In the genomic region with DNA sequence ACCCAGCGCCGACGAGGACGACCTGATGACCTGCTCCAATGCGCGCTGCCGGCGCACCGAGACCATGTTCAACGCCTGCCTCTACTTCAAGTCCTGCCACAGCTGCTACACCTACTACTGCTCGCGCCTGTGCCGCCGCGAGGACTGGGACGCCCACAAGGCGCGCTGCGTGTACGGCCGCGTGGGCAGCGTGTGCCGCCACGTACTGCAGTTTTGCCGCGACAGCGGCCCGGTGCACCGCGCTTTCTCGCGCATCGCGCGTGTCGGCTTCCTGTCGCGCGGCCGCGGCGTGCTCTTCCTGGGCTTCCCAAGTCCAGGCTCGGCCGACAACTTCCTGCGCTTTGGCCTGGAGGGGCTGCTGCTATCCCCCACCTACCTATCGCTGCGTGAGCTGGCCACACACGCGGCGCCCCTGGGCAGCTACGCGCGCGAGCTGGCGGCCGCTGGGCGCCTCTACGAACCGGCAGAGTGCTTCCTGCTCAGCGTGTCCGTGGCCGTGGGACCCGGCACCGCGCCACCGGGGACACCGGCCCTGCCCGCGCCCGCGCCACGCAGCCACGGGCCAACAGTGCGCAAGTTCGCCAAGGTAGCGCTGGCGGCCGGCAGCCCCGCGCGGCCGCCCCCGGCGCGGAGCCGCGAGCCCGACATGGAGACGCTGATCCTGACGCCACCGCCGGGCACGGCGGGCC, we compare ENCODE assay signal across 8 cellular contexts. TPM values are rescaled to one million over a fixed set of nuclear protein-coding genes. Genes with fewer than 3 reads are reported as not detected.
A peak's percentile ranks its signal among the peaks of the same experiment; 100 is the strongest.
DNase-seq lines count a peak whose midpoint lies in the region; ATAC-seq and TF ChIP-seq lines count a peak whose summit lies in the region.

No MANE protein-coding gene starts in this region.

- TF ChIP-seq POLR2A in lower leg skin (IDR thresholded peaks at IDR 0.05), result no peak

- H3K4me1 ChIP-seq in CD4-positive, alpha-beta memory T cell (ENCODE audit: insufficient read depth, low read length), result peaks cover 38% of the 10 kb centered on the region
- H3K4me1 ChIP-seq in HUES6 (ENCODE audit: control insufficient read depth, insufficient read depth, low read length) (peaks cover 16% of the 10 kb centered on the region), duodenal mucosa (ENCODE audit: control insufficient read depth in 1 of 2, insufficient read depth in 2 of 2, low read length in 2 of 2) (peaks cover 28 to 45% of the 10 kb centered on the region in 2 donors), psoas muscle (peaks cover 23% of the 10 kb centered on the region)

- peaks cover 12 to 41% (median 21%) of the 10 kb centered on the region in 4 donors for H3K4me1 Mint-ChIP-seq in CD4-positive, alpha-beta memory T cell

- H3K4me3 ChIP-seq in CD4-positive, alpha-beta memory T cell (ENCODE audit: low read length in 2 of 2), result peak overlapping the region in 1 of 2 donors; percentile 19
- peak overlapping the region; percentile 64 for H3K4me3 ChIP-seq in HUES6 (ENCODE audit: low read depth, low read length)
- H3K4me3 ChIP-seq in duodenal mucosa (ENCODE audit: low read depth in 1 of 2, low read length in 2 of 2), result peak overlapping the region; percentile 29 to 40
- H3K4me3 ChIP-seq in psoas muscle, result peak overlapping the region; percentile 81
- H3K4me3 ChIP-seq in lower leg skin (ENCODE audit: low read depth, poor library complexity, severe bottlenecking), result no peak overlapping the region

- no peak for ATAC-seq in psoas muscle
- no peak for ATAC-seq in HG02571 (IDR thresholded peaks at IDR 0.05; ENCODE audit: unreplicated experiment)

- no peak overlapping the region for H3K27ac ChIP-seq in CD4-positive, alpha-beta memory T cell (ENCODE audit: low read depth, low read length)
- H3K27ac ChIP-seq in HUES6 (ENCODE audit: low read depth, low read length) (no peak overlapping the region), duodenal mucosa (ENCODE audit: low read depth, low read length) (no peak overlapping the region), psoas muscle (no peak overlapping the region)

- TF ChIP-seq CTCF in psoas muscle (IDR thresholded peaks at IDR 0.05), result no peak
- TF ChIP-seq CTCF in lower leg skin (IDR thresholded peaks at IDR 0.05), result no peak

- H3K9me3 ChIP-seq in CD4-positive, alpha-beta memory T cell (ENCODE audit: control insufficient read depth in 1 of 2, low read length in 2 of 2), result no peaks in the 10 kb centered on the region
- H3K9me3 ChIP-seq in HUES6 (ENCODE audit: control insufficient read depth, insufficient read depth, low read depth, low read length) (no peaks in the 10 kb centered on the region), duodenal mucosa (ENCODE audit: control insufficient read depth in 1 of 2, low read length in 2 of 2) (no peaks in the 10 kb centered on the region), psoas muscle (no peaks in the 10 kb centered on the region)

- peaks cover 0 to 14% of the 10 kb centered on the region in 2 donors for H3K36me3 Mint-ChIP-seq in CD4-positive, alpha-beta memory T cell

- no peaks in the 10 kb centered on the region for H3K27me3 ChIP-seq in CD4-positive, alpha-beta memory T cell (ENCODE audit: insufficient read depth, low read length)
- H3K27me3 ChIP-seq in HUES6 (ENCODE audit: control insufficient read depth, insufficient read depth, low read length), result peaks cover 5% of the 10 kb centered on the region; the same call in 1 of the 2 replicates
- H3K27me3 ChIP-seq in duodenal mucosa (ENCODE audit: control insufficient read depth in 1 of 2, insufficient read depth in 2 of 2, low read length in 2 of 2), result peaks cover 0 to 9% of the 10 kb centered on the region in 2 donors
- H3K27me3 ChIP-seq in psoas muscle (ENCODE audit: insufficient read depth in 3 of 3, low read length in 2 of 3), result peaks cover 0 to 24% (median 8%) of the 10 kb centered on the region in 3 donors

- DNase-seq in CD4-positive, alpha-beta memory T cell, result peak in 1 of 5 donors; percentile 18
- DNase-seq in psoas muscle (no peak), AG08395 (ENCODE audit: low spot score) (no peak), ecto neural progenitor cell (ENCODE audit: low spot score) (no peak), lower leg skin (ENCODE audit: low spot score in 2 of 2) (no peak)

- intact Hi-C loops in CD4-positive, alpha-beta memory T cell (cut with micrococcal nuclease), result loop anchor here (5.0 kb wide), 1 partner anchor 241 kb away; a partner anchor contains a TSS
- intact Hi-C loops in psoas muscle (cut with DNase I) (loop anchor here (5.0 to 10.0 kb wide), 5 partner anchors 81 to 181 kb away; a partner anchor contains a TSS), lower leg skin (cut with DNase I; ENCODE audit: low total_unique reads) (no loop called here)

- H3K36me3 ChIP-seq in CD4-positive, alpha-beta memory T cell (ENCODE audit: insufficient read depth, low read length), result no peaks in the 10 kb centered on the region
- H3K36me3 ChIP-seq in HUES6 (ENCODE audit: control insufficient read depth, insufficient read depth, low read length) (peaks cover 16% of the 10 kb centered on the region), duodenal mucosa (ENCODE audit: control insufficient read depth in 1 of 2, insufficient read depth in 2 of 2, low read length in 2 of 2) (no peaks in the 10 kb centered on the region), psoas muscle (ENCODE audit: insufficient read depth in 1 of 2, low read depth in 1 of 2) (peaks cover 0 to 15% of the 10 kb centered on the region in 2 donors)

- peaks cover 6 to 13% of the 10 kb centered on the region in 2 donors for H3K27me3 Mint-ChIP-seq in CD4-positive, alpha-beta memory T cell

- peak overlapping the region; percentile 49 for H3K9ac ChIP-seq in HUES6 (ENCODE audit: low read length)
- no peak overlapping the region for H3K9ac ChIP-seq in duodenal mucosa (ENCODE audit: low read depth in 1 of 2, low read length in 2 of 2)

- H3K27ac Mint-ChIP-seq in CD4-positive, alpha-beta memory T cell, result peak overlapping the region in 3 of 7 donors; percentile 53 to 96 (median 67)

- CTCF ChIA-PET in CD4-positive, alpha-beta memory T cell (lab: Charles Lee; ENCODE audit: partially characterized antibody), result interaction anchor here (1.0 to 2.1 kb wide), 2 partner anchors 38 to 189 kb away, joined by 3 to 5 read pairs; no protein-coding TSS in a partner anchor

- H3K4me3 Mint-ChIP-seq in CD4-positive, alpha-beta memory T cell, result peak overlapping the region in 5 of 8 donors; percentile 43 to 63 (median 54)

- 21 to 41% (median 27%) methylated on average over 79 to 95 of the region's 95 CpGs for WGBS in psoas muscle, 3 donors
- 3% methylated on average over 37 of the region's 95 CpGs; no CpG with 5 or more reads in 1 of the 2 donors for WGBS in lower leg skin, 2 donors

- H3K9me3 Mint-ChIP-seq in CD4-positive, alpha-beta memory T cell, result peaks cover 0 to 2% (median 0%) of the 10 kb centered on the region in 8 donors

- POLR2A ChIA-PET in CD4-positive, alpha-beta memory T cell (lab: Charles Lee; ENCODE audit: partially characterized antibody), result interaction anchor here (0.7 to 2.0 kb wide), 9 partner anchors 14 to 183 kb away, joined by 3 to 10 read pairs (median 3); a partner anchor contains a TSS

RNA-seq across cellular contexts. Expression of a gene that starts 2.7 kb away (rescaled TPM):
- total RNA-seq in CD4-positive, alpha-beta memory T cell, result 10 to 100 TPM; 41.3 to 42.6 TPM
- 10 to 100 TPM; 88.4 to 94.0 TPM for polyA plus RNA-seq in CD4-positive, alpha-beta memory T cell
- total RNA-seq in psoas muscle (100 to 1,000 TPM; 154 to 272 (median 220) TPM), lower leg skin (10 to 100 TPM; 22.0 to 60.4 (median 48.7) TPM)
- polyA plus RNA-seq in psoas muscle, result 100 to 1,000 TPM; 228 to 295 (median 288) TPM

RNA-seq across cellular contexts. Expression of a gene that starts 4.2 kb away (rescaled TPM):
- total RNA-seq in CD4-positive, alpha-beta memory T cell, result 1 to 10 TPM; 2.4 to 2.8 TPM
- under 1 TPM in 1 of 2 donors, not detected in 1; 0.05 TPM for polyA plus RNA-seq in CD4-positive, alpha-beta memory T cell
- total RNA-seq in psoas muscle (1 to 10 TPM; 1.3 to 4.9 (median 3.5) TPM), lower leg skin (1 to 10 TPM; 1.4 to 2.9 (median 1.6) TPM)
- 1 to 10 TPM; 1.6 to 2.0 (median 1.7) TPM for polyA plus RNA-seq in psoas muscle

RNA-seq across cellular contexts. Expression of a gene that starts 5.6 kb away (rescaled TPM):
- total RNA-seq in CD4-positive, alpha-beta memory T cell, result 10 to 100 TPM in 1 of 2 experiments, 1 to 10 TPM in 1; 9.3 to 11.7 TPM
- not detected for polyA plus RNA-seq in CD4-positive, alpha-beta memory T cell
- 1 to 10 TPM; 1.7 to 4.7 (median 3.1) TPM for total RNA-seq in psoas muscle
- polyA plus RNA-seq in psoas muscle, result 1 to 10 TPM; 2.1 to 7.9 (median 2.4) TPM
- total RNA-seq in lower leg skin, result 1 to 10 TPM in 3 of 4 donors, under 1 TPM in 1; 0.89 to 1.4 (median 1.4) TPM

RNA-seq across cellular contexts. Expression of a gene that starts 19.6 kb away (rescaled TPM):
- total RNA-seq in CD4-positive, alpha-beta memory T cell, result 100 to 1,000 TPM; 284 to 298 TPM
- polyA plus RNA-seq in CD4-positive, alpha-beta memory T cell, result 100 to 1,000 TPM; 273 to 357 TPM
- total RNA-seq in psoas muscle (100 to 1,000 TPM; 254 to 371 (median 331) TPM), lower leg skin (100 to 1,000 TPM; 354 to 399 (median 376) TPM)
- polyA plus RNA-seq in psoas muscle, result 100 to 1,000 TPM; 241 to 534 (median 365) TPM

RNA-seq across cellular contexts. Expression of a gene that starts 38.8 kb away (rescaled TPM):
- total RNA-seq in CD4-positive, alpha-beta memory T cell, result 10 to 100 TPM; 65.1 to 70.9 TPM
- polyA plus RNA-seq in CD4-positive, alpha-beta memory T cell, result 10 to 100 TPM in 1 of 2 donors, 1 to 10 TPM in 1; 5.1 to 18.2 TPM
- total RNA-seq in psoas muscle, result 10 to 100 TPM; 74.4 to 90.5 (median 88.3) TPM
- 10 to 100 TPM; 73.0 to 82.5 (median 75.4) TPM for polyA plus RNA-seq in psoas muscle
- 10 to 100 TPM; 47.8 to 75.1 (median 55.5) TPM for total RNA-seq in lower leg skin
